8 cellular contexts compared by ENCODE assay signal in the genomic region with DNA sequence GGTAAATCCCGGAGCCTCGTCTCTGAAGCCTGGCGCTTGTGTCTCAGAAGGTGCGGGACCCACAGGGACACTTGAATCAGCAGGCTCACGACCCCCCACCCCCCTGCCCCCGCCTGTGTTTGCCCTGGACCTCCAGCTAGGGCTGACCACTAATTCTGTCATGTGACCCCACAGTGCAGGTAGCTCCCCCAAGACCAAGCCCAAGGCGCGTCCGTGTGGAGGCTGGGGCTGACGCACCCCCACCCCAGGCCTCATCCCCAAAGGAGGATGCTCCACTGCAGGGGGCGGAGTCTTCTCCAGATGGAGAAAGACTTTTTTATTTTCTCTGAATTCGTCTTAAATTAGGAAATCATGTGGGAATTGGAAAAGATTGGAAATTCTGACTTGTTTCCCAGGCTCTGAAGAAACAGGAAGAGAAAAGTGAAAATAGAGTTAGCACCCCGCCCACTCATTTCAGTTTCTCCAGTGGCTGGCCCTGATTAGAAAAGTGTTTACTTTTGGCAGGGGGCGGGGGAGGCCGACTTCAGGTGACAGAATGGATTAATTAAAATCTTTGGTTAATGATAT. TPM values are rescaled to one million over a fixed set of nuclear protein-coding genes. Genes with fewer than 3 reads are reported as not detected.
DNase-seq lines count a peak whose midpoint lies in the region; ATAC-seq and TF ChIP-seq lines count a peak whose summit lies in the region.

No MANE protein-coding gene starts in this region.

- POLR2A ChIA-PET in A673 (lab: Charles Lee; ENCODE audit: low non-redundant PET) = interaction anchor here (0.6 to 1.1 kb wide), 2 partner anchors 68 to 229 kb away, joined by 3 to 7 read pairs; a partner anchor contains a TSS

- H3K4me1 ChIP-seq in A673 (ENCODE audit: insufficient read depth, low read length, poor library complexity, severe bottlenecking) (peaks cover 7% of the 10 kb centered on the region), mesodermal cell (ENCODE audit: control insufficient read depth, insufficient read depth, low read length, poor library complexity, severe bottlenecking) (peaks cover 17% of the 10 kb centered on the region), subcutaneous abdominal adipose tissue (ENCODE audit: control insufficient read depth in 5 of 5, insufficient read depth in 5 of 5, low read length in 5 of 5) (peaks cover 8 to 37% (median 24%) of the 10 kb centered on the region in 5 donors)

- DNase-seq in A673 (ENCODE audit: low spot score) (no peak), epithelial cell of esophagus (ENCODE audit: low read depth) (peak; percentile 46), NCI-H1930 (lab: John Stamatoyannopoulos, UW) (no peak)
- DNase-seq in activated CD4-positive, alpha-beta T cell treated with anti-CD3 and anti-CD28 coated beads, Interleukin-2, amount 50 U/mL, for 1 hour = peak; percentile 34

- CTCF ChIA-PET in A673 (lab: Charles Lee) = interaction anchor here (0.6 kb wide), 1 partner anchor 116 kb away, joined by 14 read pairs; no protein-coding TSS in a partner anchor

- H3K9me3 ChIP-seq in A673 (ENCODE audit: low read depth, low read length, poor library complexity, severe bottlenecking) (no peaks in the 10 kb centered on the region), mesodermal cell (ENCODE audit: control insufficient read depth, low read length) (no peaks in the 10 kb centered on the region), subcutaneous abdominal adipose tissue (ENCODE audit: control insufficient read depth in 5 of 5, low read length in 5 of 5) (no peaks in the 10 kb centered on the region)

- H3K27ac ChIP-seq in A673 (ENCODE audit: low read depth, low read length, poor library complexity, severe bottlenecking) = peak overlapping the region; percentile 85
- H3K27ac ChIP-seq in mesodermal cell (ENCODE audit: low read depth, low read length, severe bottlenecking) = peak overlapping the region; percentile 95
- peak overlapping the region; percentile 100 for H3K27ac ChIP-seq in subcutaneous abdominal adipose tissue (ENCODE audit: low read depth, low read length)

- H3K9ac ChIP-seq in subcutaneous abdominal adipose tissue (ENCODE audit: low read length in 5 of 5) = peak overlapping the region; percentile 86 to 99 (median 97)

- ATAC-seq in GM18502 (IDR thresholded peaks at IDR 0.05; ENCODE audit: poor library complexity, unreplicated experiment) (peak; percentile 21), HG03571 (IDR thresholded peaks at IDR 0.05; ENCODE audit: unreplicated experiment) (peak; percentile 5)

- no peak for TF ChIP-seq CTCF in A673 (conservative IDR thresholded peaks at IDR 0.05; ENCODE audit: low read depth, low read length)
- TF ChIP-seq CTCF in epithelial cell of esophagus (IDR thresholded peaks at IDR 0.05; ENCODE audit: insufficient read depth, low read depth, low read length, missing control alignments) = no peak

- H3K36me3 ChIP-seq in A673 (ENCODE audit: insufficient read depth, low read length, poor library complexity, severe bottlenecking) (peaks cover 27% of the 10 kb centered on the region), mesodermal cell (ENCODE audit: control insufficient read depth, insufficient read depth, low read length) (peaks cover 35% of the 10 kb centered on the region), subcutaneous abdominal adipose tissue (ENCODE audit: control insufficient read depth in 5 of 5, insufficient read depth in 5 of 5, low read length in 5 of 5) (peaks cover 0 to 29% (median 26%) of the 10 kb centered on the region in 5 donors)

- 2 to 6% methylated on average over 6 to 10 of the region's 15 CpGs for WGBS in mesodermal cell (ENCODE audit: insufficient coverage in 2 of 2), 2 experiments

- H3K4me3 ChIP-seq in A673 (ENCODE audit: low read depth, low read length, poor library complexity, severe bottlenecking) (peak overlapping the region; percentile 79), epithelial cell of esophagus (ENCODE audit: low read length) (peak overlapping the region; percentile 70), mesodermal cell (ENCODE audit: extremely low read depth, insufficient read depth, low read length, poor library complexity, severe bottlenecking) (peak overlapping the region; percentile 78), subcutaneous abdominal adipose tissue (ENCODE audit: low read depth in 1 of 5, low read length in 5 of 5) (peak overlapping the region; percentile 61 to 95 (median 75))

- intact Hi-C loops in A673 (cut with micrococcal nuclease; ENCODE audit: unreplicated experiment) = no loop called here

- no peaks in the 10 kb centered on the region for H3K27me3 ChIP-seq in A673 (replicated peaks; ENCODE audit: insufficient read depth, low read depth, low read length, poor library complexity)
- H3K27me3 ChIP-seq in subcutaneous abdominal adipose tissue (ENCODE audit: control insufficient read depth in 5 of 5, insufficient read depth in 4 of 5, low read length in 5 of 5) = peaks cover 0 to 3% (median 0%) of the 10 kb centered on the region in 5 donors

- no TSS peak for BruUV-seq in A673 (replicated peaks; lab: Mats Ljungman, UMichigan)

RNA-seq across cellular contexts. Expression of a gene that starts 1.0 kb away (rescaled TPM):
- 92.0 and 99.3 TPM in 2 replicates for total RNA-seq in A673 (2021)
- polyA plus RNA-seq in mesodermal cell (2013, experiment 1 of 2) = 50.7 TPM
- 42.5 TPM for polyA plus RNA-seq in mesodermal cell (2013, experiment 2 of 2)

RNA-seq across cellular contexts. Expression of a gene that starts 25.8 kb away (rescaled TPM):
- total RNA-seq in A673 (2021) = 30.0 and 43.2 TPM in 2 replicates
- polyA plus RNA-seq in mesodermal cell (2013, experiment 1 of 2) = 57.2 TPM
- 46.6 TPM for polyA plus RNA-seq in mesodermal cell (2013, experiment 2 of 2)

RNA-seq across cellular contexts. Expression of a gene that starts 48.1 kb away (rescaled TPM):
- 63.4 and 68.0 TPM in 2 replicates for total RNA-seq in A673 (2021)
- 25.5 TPM for polyA plus RNA-seq in mesodermal cell (2013, experiment 1 of 2)
- 21.0 TPM for polyA plus RNA-seq in mesodermal cell (2013, experiment 2 of 2)

RNA-seq across cellular contexts. Expression of a gene that starts 48.3 kb away (rescaled TPM):
- 68.1 and 71.3 TPM in 2 replicates for total RNA-seq in A673 (2021)
- polyA plus RNA-seq in mesodermal cell (2013, experiment 1 of 2) = 31.4 TPM
- polyA plus RNA-seq in mesodermal cell (2013, experiment 2 of 2) = 29.6 TPM

RNA-seq across cellular contexts. Expression of a gene that starts 49.7 kb away (rescaled TPM):
- total RNA-seq in A673 (2021) = 92.8 and 94.2 TPM in 2 replicates
- polyA plus RNA-seq in mesodermal cell (2013, experiment 1 of 2) = 76.0 TPM
- 51.9 TPM for polyA plus RNA-seq in mesodermal cell (2013, experiment 2 of 2)

Comparison
In these comparisons a context has a peak if more than half of its experiments do, and no peak if none do; other contexts are left out.
1. DNase-seq: peak in activated CD4-positive, alpha-beta T cell treated with anti-CD3 and anti-CD28 coated beads, Interleukin-2, amount 50 U/mL, for 1 hour (single experiment) and epithelial cell of esophagus (single experiment); none in A673 (single experiment) and NCI-H1930 (0 of 2).
2. Peak in every context shown above with its lines, with median percentiles within 50 percentile points of each other: H3K27ac ChIP-seq and H3K4me3 ChIP-seq.